In the genomic region with DNA sequence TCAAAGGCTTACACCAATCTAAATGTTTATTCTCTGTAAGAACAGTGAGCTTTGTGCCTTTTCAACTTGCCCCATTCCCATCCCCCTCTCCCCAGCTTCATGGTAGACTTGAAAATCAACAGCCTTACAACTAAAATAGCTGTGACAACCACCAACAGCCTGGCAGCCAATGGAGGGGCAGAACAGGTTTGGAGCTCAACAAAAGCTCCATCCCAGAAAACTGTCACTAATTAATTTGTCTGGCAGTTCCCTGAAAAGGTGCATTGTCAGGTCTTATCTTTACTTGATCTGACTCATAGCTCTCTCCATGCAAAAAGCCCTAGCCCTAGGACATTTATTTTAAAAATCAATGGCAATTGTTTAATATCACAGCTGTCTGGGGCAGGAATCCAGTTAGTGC, we compare ENCODE assay signal across 1 cellular context.
A peak's percentile ranks its signal among the peaks of the same experiment; 100 is the strongest.
TF ChIP-seq lines count a peak whose summit lies in the region.

No MANE protein-coding gene starts in this region.

TF ChIP-seq in HepG2, 621 proteins besides CTCF, POLR2A, EP300 and RAD21 (continued from another document):
- TF ChIP-seq TBX2 (CRISPR knock-in tag; IDR thresholded peaks at IDR 0.05; ENCODE audit: borderline replicate concordance) = peak; percentile 49; the same call in 1 of the 2 replicates
- TF ChIP-seq SOX6 (IDR thresholded peaks at IDR 0.05) = no peak
- peak; percentile 14; the same call in 1 of the 2 replicates for TF ChIP-seq SOX6 (CRISPR knock-in tag; IDR thresholded peaks at IDR 0.05)
- TF ChIP-seq FOSL2 (CRISPR knock-in tag; IDR thresholded peaks at IDR 0.05) = 0 out of 2 replicates have a peak, but pooled peaks have one; percentile 14
- TF ChIP-seq, protein P1, sequence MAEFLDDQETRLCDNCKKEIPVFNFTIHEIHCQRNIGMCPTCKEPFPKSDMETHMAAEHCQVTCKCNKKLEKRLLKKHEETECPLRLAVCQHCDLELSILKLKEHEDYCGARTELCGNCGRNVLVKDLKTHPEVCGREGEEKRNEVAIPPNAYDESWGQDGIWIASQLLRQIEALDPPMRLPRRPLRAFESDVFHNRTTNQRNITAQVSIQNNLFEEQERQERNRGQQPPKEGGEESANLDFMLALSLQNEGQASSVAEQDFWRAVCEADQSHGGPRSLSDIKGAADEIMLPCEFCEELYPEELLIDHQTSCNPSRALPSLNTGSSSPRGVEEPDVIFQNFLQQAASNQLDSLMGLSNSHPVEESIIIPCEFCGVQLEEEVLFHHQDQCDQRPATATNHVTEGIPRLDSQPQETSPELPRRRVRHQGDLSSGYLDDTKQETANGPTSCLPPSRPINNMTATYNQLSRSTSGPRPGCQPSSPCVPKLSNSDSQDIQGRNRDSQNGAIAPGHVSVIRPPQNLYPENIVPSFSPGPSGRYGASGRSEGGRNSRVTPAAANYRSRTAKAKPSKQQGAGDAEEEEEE (CRISPR knock-in tag; IDR thresholded peaks at IDR 0.05; ENCODE audit: borderline replicate concordance) = no peak
- TF ChIP-seq SAP130 (CRISPR knock-in tag; IDR thresholded peaks at IDR 0.05; ENCODE audit: low read depth) = peak; percentile 38; the same call in 1 of the 2 replicates
- TF ChIP-seq, protein P2, sequence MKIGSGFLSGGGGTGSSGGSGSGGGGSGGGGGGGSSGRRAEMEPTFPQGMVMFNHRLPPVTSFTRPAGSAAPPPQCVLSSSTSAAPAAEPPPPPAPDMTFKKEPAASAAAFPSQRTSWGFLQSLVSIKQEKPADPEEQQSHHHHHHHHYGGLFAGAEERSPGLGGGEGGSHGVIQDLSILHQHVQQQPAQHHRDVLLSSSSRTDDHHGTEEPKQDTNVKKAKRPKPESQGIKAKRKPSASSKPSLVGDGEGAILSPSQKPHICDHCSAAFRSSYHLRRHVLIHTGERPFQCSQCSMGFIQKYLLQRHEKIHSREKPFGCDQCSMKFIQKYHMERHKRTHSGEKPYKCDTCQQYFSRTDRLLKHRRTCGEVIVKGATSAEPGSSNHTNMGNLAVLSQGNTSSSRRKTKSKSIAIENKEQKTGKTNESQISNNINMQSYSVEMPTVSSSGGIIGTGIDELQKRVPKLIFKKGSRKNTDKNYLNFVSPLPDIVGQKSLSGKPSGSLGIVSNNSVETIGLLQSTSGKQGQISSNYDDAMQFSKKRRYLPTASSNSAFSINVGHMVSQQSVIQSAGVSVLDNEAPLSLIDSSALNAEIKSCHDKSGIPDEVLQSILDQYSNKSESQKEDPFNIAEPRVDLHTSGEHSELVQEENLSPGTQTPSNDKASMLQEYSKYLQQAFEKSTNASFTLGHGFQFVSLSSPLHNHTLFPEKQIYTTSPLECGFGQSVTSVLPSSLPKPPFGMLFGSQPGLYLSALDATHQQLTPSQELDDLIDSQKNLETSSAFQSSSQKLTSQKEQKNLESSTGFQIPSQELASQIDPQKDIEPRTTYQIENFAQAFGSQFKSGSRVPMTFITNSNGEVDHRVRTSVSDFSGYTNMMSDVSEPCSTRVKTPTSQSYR (CRISPR knock-in tag; IDR thresholded peaks at IDR 0.05; ENCODE audit: borderline replicate concordance) = peak; percentile 68
- TF ChIP-seq HNF4A (CRISPR knock-in tag; IDR thresholded peaks at IDR 0.05) = 0 out of 2 replicates have a peak, but pooled peaks have one; percentile 6
- no peak for TF ChIP-seq ZNF3 (CRISPR knock-in tag; IDR thresholded peaks at IDR 0.05)
- no peak for TF ChIP-seq ISL2 (CRISPR knock-in tag; IDR thresholded peaks at IDR 0.05)
- TF ChIP-seq, protein P3, sequence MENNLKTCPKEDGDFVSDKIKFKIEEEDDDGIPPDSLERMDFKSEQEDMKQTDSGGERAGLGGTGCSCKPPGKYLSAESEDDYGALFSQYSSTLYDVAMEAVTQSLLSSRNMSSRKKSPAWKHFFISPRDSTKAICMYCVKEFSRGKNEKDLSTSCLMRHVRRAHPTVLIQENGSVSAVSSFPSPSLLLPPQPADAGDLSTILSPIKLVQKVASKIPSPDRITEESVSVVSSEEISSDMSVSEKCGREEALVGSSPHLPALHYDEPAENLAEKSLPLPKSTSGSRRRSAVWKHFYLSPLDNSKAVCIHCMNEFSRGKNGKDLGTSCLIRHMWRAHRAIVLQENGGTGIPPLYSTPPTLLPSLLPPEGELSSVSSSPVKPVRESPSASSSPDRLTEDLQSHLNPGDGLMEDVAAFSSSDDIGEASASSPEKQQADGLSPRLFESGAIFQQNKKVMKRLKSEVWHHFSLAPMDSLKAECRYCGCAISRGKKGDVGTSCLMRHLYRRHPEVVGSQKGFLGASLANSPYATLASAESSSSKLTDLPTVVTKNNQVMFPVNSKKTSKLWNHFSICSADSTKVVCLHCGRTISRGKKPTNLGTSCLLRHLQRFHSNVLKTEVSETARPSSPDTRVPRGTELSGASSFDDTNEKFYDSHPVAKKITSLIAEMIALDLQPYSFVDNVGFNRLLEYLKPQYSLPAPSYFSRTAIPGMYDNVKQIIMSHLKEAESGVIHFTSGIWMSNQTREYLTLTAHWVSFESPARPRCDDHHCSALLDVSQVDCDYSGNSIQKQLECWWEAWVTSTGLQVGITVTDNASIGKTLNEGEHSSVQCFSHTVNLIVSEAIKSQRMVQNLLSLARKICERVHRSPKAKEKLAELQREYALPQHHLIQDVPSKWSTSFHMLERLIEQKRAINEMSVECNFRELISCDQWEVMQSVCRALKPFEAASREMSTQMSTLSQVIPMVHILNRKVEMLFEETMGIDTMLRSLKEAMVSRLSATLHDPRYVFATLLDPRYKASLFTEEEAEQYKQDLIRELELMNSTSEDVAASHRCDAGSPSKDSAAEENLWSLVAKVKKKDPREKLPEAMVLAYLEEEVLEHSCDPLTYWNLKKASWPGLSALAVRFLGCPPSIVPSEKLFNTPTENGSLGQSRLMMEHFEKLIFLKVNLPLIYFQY (CRISPR knock-in tag; IDR thresholded peaks at IDR 0.05; ENCODE audit: borderline replicate concordance) = no peak
- no peak for TF ChIP-seq ESRRA (CRISPR knock-in tag; IDR thresholded peaks at IDR 0.05; ENCODE audit: low read depth)
- no peak for TF ChIP-seq ZNF713 (CRISPR knock-in tag; IDR thresholded peaks at IDR 0.05)
- TF ChIP-seq, protein P4, sequence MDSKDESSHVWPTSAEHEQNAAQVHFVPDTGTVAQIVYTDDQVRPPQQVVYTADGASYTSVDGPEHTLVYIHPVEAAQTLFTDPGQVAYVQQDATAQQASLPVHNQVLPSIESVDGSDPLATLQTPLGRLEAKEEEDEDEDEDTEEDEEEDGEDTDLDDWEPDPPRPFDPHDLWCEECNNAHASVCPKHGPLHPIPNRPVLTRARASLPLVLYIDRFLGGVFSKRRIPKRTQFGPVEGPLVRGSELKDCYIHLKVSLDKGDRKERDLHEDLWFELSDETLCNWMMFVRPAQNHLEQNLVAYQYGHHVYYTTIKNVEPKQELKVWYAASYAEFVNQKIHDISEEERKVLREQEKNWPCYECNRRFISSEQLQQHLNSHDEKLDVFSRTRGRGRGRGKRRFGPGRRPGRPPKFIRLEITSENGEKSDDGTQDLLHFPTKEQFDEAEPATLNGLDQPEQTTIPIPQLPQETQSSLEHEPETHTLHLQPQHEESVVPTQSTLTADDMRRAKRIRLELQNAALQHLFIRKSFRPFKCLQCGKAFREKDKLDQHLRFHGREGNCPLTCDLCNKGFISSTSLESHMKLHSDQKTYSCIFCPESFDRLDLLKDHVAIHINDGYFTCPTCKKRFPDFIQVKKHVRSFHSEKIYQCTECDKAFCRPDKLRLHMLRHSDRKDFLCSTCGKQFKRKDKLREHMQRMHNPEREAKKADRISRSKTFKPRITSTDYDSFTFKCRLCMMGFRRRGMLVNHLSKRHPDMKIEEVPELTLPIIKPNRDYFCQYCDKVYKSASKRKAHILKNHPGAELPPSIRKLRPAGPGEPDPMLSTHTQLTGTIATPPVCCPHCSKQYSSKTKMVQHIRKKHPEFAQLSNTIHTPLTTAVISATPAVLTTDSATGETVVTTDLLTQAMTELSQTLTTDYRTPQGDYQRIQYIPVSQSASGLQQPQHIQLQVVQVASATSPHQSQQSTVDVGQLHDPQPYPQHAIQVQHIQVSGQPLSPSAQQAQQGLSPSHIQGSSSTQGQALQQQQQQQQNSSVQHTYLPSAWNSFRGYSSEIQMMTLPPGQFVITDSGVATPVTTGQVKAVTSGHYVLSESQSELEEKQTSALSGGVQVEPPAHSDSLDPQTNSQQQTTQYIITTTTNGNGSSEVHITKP (CRISPR knock-in tag; IDR thresholded peaks at IDR 0.05; ENCODE audit: low read depth) = no peak
- no peak for TF ChIP-seq HCFC1 (IDR thresholded peaks at IDR 0.05; ENCODE audit: low read depth, low read length)
- TF ChIP-seq SP1 (IDR thresholded peaks at IDR 0.05) = no peak
- no peak for TF ChIP-seq SP1 (CRISPR knock-in tag; IDR thresholded peaks at IDR 0.05)
- TF ChIP-seq SOX5 (CRISPR knock-in tag; IDR thresholded peaks at IDR 0.05; ENCODE audit: borderline replicate concordance) = peak; percentile 23; the same call in 1 of the 2 replicates
- 0 out of 2 replicates have a peak, but pooled peaks have one; percentile 26 for TF ChIP-seq ZNF121 (CRISPR knock-in tag; IDR thresholded peaks at IDR 0.05)
